ENCODE assay signal across 8 cellular contexts in genomic region chr15:80989110-80989517, GRCh38. TPM values are rescaled to one million over a fixed set of nuclear protein-coding genes. Genes with fewer than 3 reads are reported as not detected.
DNase-seq lines count a peak whose midpoint lies in the region; ATAC-seq and TF ChIP-seq lines count a peak whose summit lies in the region.

No MANE protein-coding gene starts in this region.

- peaks cover 23% of the 10 kb centered on the region for H3K36me3 Mint-ChIP-seq in activated naive CD8-positive, alpha-beta T cell treated with anti-CD3 and anti-CD28 coated beads for 36 hours
- peaks cover 28% of the 10 kb centered on the region for H3K36me3 Mint-ChIP-seq in stimulated activated naive CD8-positive, alpha-beta T cell treated with anti-CD3 and anti-CD28 coated beads, Interleukin-15, Interleukin-2, amounts not matched to agents 100 ng/mL and 50 ng/mL, for 24 hours (ENCODE audit: low read depth)

- H3K4me3 ChIP-seq in GM12875 (ENCODE audit: low read depth, low read length) = peak overlapping the region; percentile 97

- H3K9me3 Mint-ChIP-seq in activated naive CD8-positive, alpha-beta T cell treated with anti-CD3 and anti-CD28 coated beads for 36 hours = no peaks in the 10 kb centered on the region
- no peaks in the 10 kb centered on the region for H3K9me3 Mint-ChIP-seq in stimulated activated naive CD8-positive, alpha-beta T cell treated with anti-CD3 and anti-CD28 coated beads, Interleukin-15, Interleukin-2, amounts not matched to agents 100 ng/mL and 50 ng/mL, for 24 hours

- ATAC-seq in HG03135 (IDR thresholded peaks at IDR 0.05; ENCODE audit: unreplicated experiment) = peak; percentile 1

- TF ChIP-seq CTCF in GM12875 (IDR thresholded peaks at IDR 0.05; ENCODE audit: borderline replicate concordance, insufficient read depth, low read depth, low read length) = no peak

- no peak for DNase-seq in activated naive CD8-positive, alpha-beta T cell treated with anti-CD3 and anti-CD28 coated beads for 36 hours
- DNase-seq in islet precursor cell (peak; percentile 61), OCI-M2 (lab: John Stamatoyannopoulos, UW; ENCODE audit: unreplicated experiment) (no peak), NCI-H2081 (lab: John Stamatoyannopoulos, UW) (no peak), SIG-M5 (lab: John Stamatoyannopoulos, UW) (no peak)

- peak overlapping the region; percentile 91 for H3K27ac Mint-ChIP-seq in activated naive CD8-positive, alpha-beta T cell treated with anti-CD3 and anti-CD28 coated beads for 36 hours
- peak overlapping the region; percentile 98 for H3K27ac Mint-ChIP-seq in stimulated activated naive CD8-positive, alpha-beta T cell treated with anti-CD3 and anti-CD28 coated beads, Interleukin-15, Interleukin-2, amounts not matched to agents 100 ng/mL and 50 ng/mL, for 24 hours

- peak overlapping the region; percentile 96 for H3K4me3 Mint-ChIP-seq in activated naive CD8-positive, alpha-beta T cell treated with anti-CD3 and anti-CD28 coated beads for 36 hours
- peak overlapping the region; percentile 99 for H3K4me3 Mint-ChIP-seq in stimulated activated naive CD8-positive, alpha-beta T cell treated with anti-CD3 and anti-CD28 coated beads, Interleukin-15, Interleukin-2, amounts not matched to agents 100 ng/mL and 50 ng/mL, for 24 hours

- peaks cover 48% of the 10 kb centered on the region for H3K4me1 Mint-ChIP-seq in activated naive CD8-positive, alpha-beta T cell treated with anti-CD3 and anti-CD28 coated beads for 36 hours
- H3K4me1 Mint-ChIP-seq in stimulated activated naive CD8-positive, alpha-beta T cell treated with anti-CD3 and anti-CD28 coated beads, Interleukin-15, Interleukin-2, amounts not matched to agents 100 ng/mL and 50 ng/mL, for 24 hours (ENCODE audit: low read depth) = peaks cover 59% of the 10 kb centered on the region

- H3K27me3 Mint-ChIP-seq in activated naive CD8-positive, alpha-beta T cell treated with anti-CD3 and anti-CD28 coated beads for 36 hours = peaks cover 3% of the 10 kb centered on the region
- no peaks in the 10 kb centered on the region for H3K27me3 Mint-ChIP-seq in stimulated activated naive CD8-positive, alpha-beta T cell treated with anti-CD3 and anti-CD28 coated beads, Interleukin-15, Interleukin-2, amounts not matched to agents 100 ng/mL and 50 ng/mL, for 24 hours

RNA-seq across cellular contexts. Expression of gene MESD, which starts 0.5 kb away (rescaled TPM):
- total RNA-seq in activated naive CD8-positive, alpha-beta T cell treated with anti-CD3 and anti-CD28 coated beads for 36 hours = 10 to 100 TPM; 20.7 to 21.0 TPM

RNA-seq across cellular contexts. Expression of gene TLNRD1, which starts 11.6 kb away (rescaled TPM):
- total RNA-seq in activated naive CD8-positive, alpha-beta T cell treated with anti-CD3 and anti-CD28 coated beads for 36 hours = 10 to 100 TPM; 28.2 to 29.9 TPM
